Comparison of ENCODE assay signal across 15 cellular contexts in genomic region chr10:25902002-25902401, GRCh38. TPM values are rescaled to one million over a fixed set of nuclear protein-coding genes. Genes with fewer than 3 reads are reported as not detected.
DNase-seq lines count a peak whose midpoint lies in the region; ATAC-seq and TF ChIP-seq lines count a peak whose summit lies in the region.
"Had no signal": no experiment of that assay in that cellular context is flagged by ENCODE, and none has a peak within 500 bp of the region (broad histone marks: within the 10 kb centered on the region; RNA-seq: fewer than 3 reads in every experiment).

No MANE protein-coding gene starts in this region.

- peaks cover 18% of the 10 kb centered on the region for H3K27me3 Mint-ChIP-seq in stimulated activated memory B cell treated with anti-CD40 and anti-IgM and Interleukin-4, amounts not matched to agents 10 μg/mL and 1 μg/mL and 100 μg/mL, for 72 hours
- no peaks in the 10 kb centered on the region for H3K27me3 Mint-ChIP-seq in activated naive CD4-positive, alpha-beta T cell treated with anti-CD3 and anti-CD28 coated beads, Interleukin-2, amount 10 ng/mL, durations not matched to agents 7 days and 5 days

- CTCF ChIA-PET in activated naive CD4-positive, alpha-beta T cell treated with anti-CD3 and anti-CD28 coated beads, Interleukin-2, amount 10 ng/mL, durations not matched to agents 7 days and 5 days (lab: Charles Lee), result interaction anchor here (1.0 kb wide), 1 partner anchor 27 kb away, joined by 3 read pairs; no protein-coding TSS in a partner anchor

- no peak overlapping the region for H3K4me3 ChIP-seq in tibial nerve
- H3K4me3 ChIP-seq: ovary, smooth muscle cell had no signal

- 74 to 75% methylated on average over 5 of the region's 5 CpGs for WGBS in tibial nerve, 2 donors

- H3K9me3 Mint-ChIP-seq in stimulated activated memory B cell treated with anti-CD40 and anti-IgM and Interleukin-4, amounts not matched to agents 10 μg/mL and 1 μg/mL and 100 μg/mL, for 72 hours, result no peaks in the 10 kb centered on the region
- H3K9me3 Mint-ChIP-seq in activated naive CD4-positive, alpha-beta T cell treated with anti-CD3 and anti-CD28 coated beads, Interleukin-2, amount 10 ng/mL, durations not matched to agents 7 days and 5 days, result no peaks in the 10 kb centered on the region

- no peaks in the 10 kb centered on the region for H3K27me3 ChIP-seq in tibial nerve
- H3K27me3 ChIP-seq: ovary had no signal

- no peak for TF ChIP-seq CTCF in tibial nerve (IDR thresholded peaks at IDR 0.05)

- no peak for DNase-seq in activated naive CD4-positive, alpha-beta T cell treated with anti-CD3 and anti-CD28 coated beads, Interleukin-2, amount 10 ng/mL, durations not matched to agents 7 days and 5 days
- DNase-seq in tibial nerve (ENCODE audit: low spot score in 2 of 2), result no peak
- DNase-seq: activated gamma-delta T cell treated with Interleukin-2 at 50 U/mL for 16 hours; CD4-positive, CD25-positive, alpha-beta regulatory T cell; NCI-H69; ovary; substantia nigra had no signal

- no peaks in the 10 kb centered on the region for H3K4me1 ChIP-seq in tibial nerve

- H3K4me3 Mint-ChIP-seq in stimulated activated memory B cell treated with anti-CD40 and anti-IgM and Interleukin-4, amounts not matched to agents 10 μg/mL and 1 μg/mL and 100 μg/mL, for 72 hours, result peak overlapping the region; percentile 13
- no peak overlapping the region for H3K4me3 Mint-ChIP-seq in activated naive CD4-positive, alpha-beta T cell treated with anti-CD3 and anti-CD28 coated beads, Interleukin-2, amount 10 ng/mL, durations not matched to agents 7 days and 5 days
- H3K4me3 Mint-ChIP-seq: brain; CD4-positive, CD25-positive, alpha-beta regulatory T cell had no signal

- no peak overlapping the region for H3K27ac Mint-ChIP-seq in stimulated activated memory B cell treated with anti-CD40 and anti-IgM and Interleukin-4, amounts not matched to agents 10 μg/mL and 1 μg/mL and 100 μg/mL, for 72 hours
- no peak overlapping the region for H3K27ac Mint-ChIP-seq in activated naive CD4-positive, alpha-beta T cell treated with anti-CD3 and anti-CD28 coated beads, Interleukin-2, amount 10 ng/mL, durations not matched to agents 7 days and 5 days
- H3K27ac Mint-ChIP-seq: brain; CD4-positive, CD25-positive, alpha-beta regulatory T cell had no signal

- H3K36me3 ChIP-seq in tibial nerve, result no peaks in the 10 kb centered on the region
- H3K36me3 ChIP-seq: ovary had no signal

- ATAC-seq in GM18909 (IDR thresholded peaks at IDR 0.05; ENCODE audit: poor library complexity, unreplicated experiment) (peak; percentile 70), GM21576 (IDR thresholded peaks at IDR 0.05; ENCODE audit: unreplicated experiment) (peak; percentile 61), HG03175 (IDR thresholded peaks at IDR 0.05; ENCODE audit: unreplicated experiment) (peak; percentile 51), HG03520 (IDR thresholded peaks at IDR 0.05; ENCODE audit: unreplicated experiment) (no peak)
- ATAC-seq in stimulated activated memory B cell treated with anti-CD40 and anti-IgM and Interleukin-4, amounts not matched to agents 10 μg/mL and 1 μg/mL and 100 μg/mL, for 72 hours, result peak; percentile 43

- TF ChIP-seq POLR2A in tibial nerve (IDR thresholded peaks at IDR 0.05), result no peak

- no peak overlapping the region for H3K27ac ChIP-seq in tibial nerve
- H3K27ac ChIP-seq: ovary had no signal

- H3K9me3 ChIP-seq in tibial nerve, result no peaks in the 10 kb centered on the region
- H3K9me3 ChIP-seq: ovary had no signal

- TF ChIP-seq EP300 in tibial nerve (IDR thresholded peaks at IDR 0.05), result no peak

- H3K36me3 Mint-ChIP-seq in stimulated activated memory B cell treated with anti-CD40 and anti-IgM and Interleukin-4, amounts not matched to agents 10 μg/mL and 1 μg/mL and 100 μg/mL, for 72 hours, result no peaks in the 10 kb centered on the region
- no peaks in the 10 kb centered on the region for H3K36me3 Mint-ChIP-seq in activated naive CD4-positive, alpha-beta T cell treated with anti-CD3 and anti-CD28 coated beads, Interleukin-2, amount 10 ng/mL, durations not matched to agents 7 days and 5 days
- H3K36me3 Mint-ChIP-seq: brain; CD4-positive, CD25-positive, alpha-beta regulatory T cell had no signal

- H3K4me1 Mint-ChIP-seq in stimulated activated memory B cell treated with anti-CD40 and anti-IgM and Interleukin-4, amounts not matched to agents 10 μg/mL and 1 μg/mL and 100 μg/mL, for 72 hours, result peaks cover 18% of the 10 kb centered on the region
- H3K4me1 Mint-ChIP-seq in activated naive CD4-positive, alpha-beta T cell treated with anti-CD3 and anti-CD28 coated beads, Interleukin-2, amount 10 ng/mL, durations not matched to agents 7 days and 5 days, result no peaks in the 10 kb centered on the region
- H3K4me1 Mint-ChIP-seq: CD4-positive, CD25-positive, alpha-beta regulatory T cell had no signal

RNA-seq across cellular contexts. Expression of gene MYO3A, which starts 32.0 kb away (rescaled TPM):
- total RNA-seq in tibial nerve, result under 1 TPM in 3 of 4 donors, not detected in 1; 0.21 to 0.39 (median 0.22) TPM
- total RNA-seq: activated CD8-positive, alpha-beta memory T cell treated with anti-CD3 and anti-CD28 coated beads for 36 hours; CD4-positive, CD25-positive, alpha-beta regulatory T cell; smooth muscle cell had no signal
